4 cellular contexts compared by ENCODE assay signal in genomic region chr11:98069147-98069546, GRCh38.
DNase-seq lines count a peak whose midpoint lies in the region; ATAC-seq and TF ChIP-seq lines count a peak whose summit lies in the region.
"Not testable (repeated sequence)": the region's sequence is repeated elsewhere in the genome, so short reads cannot be mapped to it uniquely, and the experiment has no call there.

No MANE protein-coding gene starts in this region.

- not testable (repeated sequence) for H3K4me2 ChIP-seq in GM23338

- H3F3A ChIP-seq in GM23338 (replicated peaks; ENCODE audit: low read depth): not testable (repeated sequence)

- H3K27ac Mint-ChIP-seq in GM23338: not testable (repeated sequence)
- peak overlapping the region; percentile 47 for H3K27ac Mint-ChIP-seq in mesothelial cell of epicardium

- not testable (repeated sequence) for H3K9me3 ChIP-seq in testis

- H3K27me3 Mint-ChIP-seq in GM23338 (ENCODE audit: insufficient read depth, low read depth, poor library complexity); mesothelial cell of epicardium (ENCODE audit: low read depth): not testable (repeated sequence)

- H3K79me2 ChIP-seq in GM23338 (replicated peaks; ENCODE audit: insufficient read depth): not testable (repeated sequence)

- not testable (repeated sequence) for H3K4me3 Mint-ChIP-seq in GM23338, mesothelial cell of epicardium

- H3K9me3 Mint-ChIP-seq in GM23338, mesothelial cell of epicardium: not testable (repeated sequence)

- TF ChIP-seq CTCF in GM23338 (conservative IDR thresholded peaks at IDR 0.05; ENCODE audit: low read depth in 2 of 2); fibroblast of villous mesenchyme (IDR thresholded peaks at IDR 0.05; ENCODE audit: insufficient read depth, low read depth, low read length); mesothelial cell of epicardium (IDR thresholded peaks at IDR 0.05; ENCODE audit: unreplicated experiment); testis (IDR thresholded peaks at IDR 0.05): not testable (repeated sequence)

- ATAC-seq in GM23338: not testable (repeated sequence)

- not testable (repeated sequence) for H3K36me3 ChIP-seq in GM23338 (ENCODE audit: insufficient read depth); testis (ENCODE audit: low read depth, missing control alignments)

- not testable (repeated sequence) for H4K20me1 ChIP-seq in GM23338 (replicated peaks; ENCODE audit: insufficient read depth)

- 68 to 77% methylated on average over 16 of the region's 16 CpGs for WGBS in testis, 2 donors

- not testable (repeated sequence) for H3K9me2 ChIP-seq in GM23338 (ENCODE audit: insufficient read depth)

- not testable (repeated sequence) for DNase-seq in GM23338 (ENCODE audit: low spot score); fibroblast of villous mesenchyme (ENCODE audit: low read depth); mesothelial cell of epicardium (ENCODE audit: low spot score in 2 of 2, unreplicated experiment in 2 of 2); testis

- not testable (repeated sequence) for H3K36me3 Mint-ChIP-seq in GM23338 (ENCODE audit: low read depth); mesothelial cell of epicardium

- not testable (repeated sequence) for TF ChIP-seq POLR2A in testis (IDR thresholded peaks at IDR 0.05)

- not testable (repeated sequence) for H3K27ac ChIP-seq in GM23338 (ENCODE audit: low read depth); testis

- intact Hi-C loops in testis (cut with DNase I; ENCODE audit: low total_unique reads): not testable (repeated sequence)

- H2AFZ ChIP-seq in GM23338: 0 out of 2 replicates have a peak overlapping the region, but pooled peaks have one; percentile 59

- H3K4me1 Mint-ChIP-seq in GM23338, mesothelial cell of epicardium: not testable (repeated sequence)

- not testable (repeated sequence) for H3K4me1 ChIP-seq in GM23338 (ENCODE audit: insufficient read depth); testis

- H3K4me3 ChIP-seq in GM23338: not testable (repeated sequence)
- H3K4me3 ChIP-seq in fibroblast of villous mesenchyme (ENCODE audit: low read depth, low read length): peak overlapping the region; percentile 54
- peak overlapping the region; percentile 29 to 44 for H3K4me3 ChIP-seq in testis

- H3K27me3 ChIP-seq in GM23338 (ENCODE audit: insufficient read depth); testis: not testable (repeated sequence)
